ENCODE assay signal across 15 cellular contexts in the genomic region with DNA sequence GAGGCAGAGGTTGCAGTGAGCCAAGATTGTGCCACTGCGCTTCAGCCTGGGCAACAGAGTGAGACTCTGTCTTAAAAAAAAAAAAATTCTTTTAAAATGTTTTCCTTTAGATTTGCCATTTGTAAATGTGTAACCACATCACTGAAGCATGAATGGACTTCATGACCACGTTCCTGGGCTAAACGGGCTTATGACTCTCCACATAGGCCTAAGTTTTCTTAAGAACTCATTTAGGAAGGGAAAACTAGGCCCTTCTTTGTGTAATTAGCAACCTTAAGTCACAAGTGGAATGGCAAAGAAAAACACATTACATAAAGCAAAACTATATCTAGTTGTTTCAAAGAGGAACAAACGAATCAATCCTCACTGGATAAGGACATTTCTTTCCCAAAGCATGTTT.
"Had no signal": no experiment of that assay in that cellular context is flagged by ENCODE, and none has a peak within 500 bp of the region (broad histone marks: within the 10 kb centered on the region; RNA-seq: fewer than 3 reads in every experiment).

No MANE protein-coding gene starts in this region.

- H3K36me3 Mint-ChIP-seq: activated naive CD8-positive, alpha-beta T cell treated with anti-CD3 and anti-CD28 coated beads, Interleukin-2, amount 10 ng/mL, durations not matched to agents 7 days and 5 days; stimulated activated effector memory CD8-positive, alpha-beta T cell treated with anti-CD3 and anti-CD28 coated beads, Interleukin-12 subunit alpha, Interleukin-12 subunit beta, amount 100 ng/mL, for 72 hours had no signal

- H3K27me3 ChIP-seq: breast epithelium, gastrocnemius medialis, uterus had no signal

- DNase-seq: activated CD4-positive, alpha-beta T cell treated with anti-CD3 and anti-CD28 coated beads, Interleukin-2, amount 50 U/mL, for 1 hour; activated CD8-positive, alpha-beta memory T cell treated with anti-CD3 and anti-CD28 coated beads for 24 hours; activated gamma-delta T cell treated with Interleukin-2 at 50 U/mL for 16 hours; activated naive CD8-positive, alpha-beta T cell treated with anti-CD3 and anti-CD28 coated beads, Interleukin-2, amount 10 ng/mL, durations not matched to agents 7 days and 5 days; anterior cingulate cortex; gastrocnemius medialis; left ventricle myocardium superior; mesendoderm; psoas muscle; stimulated activated CD4-positive, alpha-beta T cell treated with anti-CD3 and anti-CD28 coated beads, Interleukin-2, amount 100 ng/mL, for 24 hours; uterus had no signal

- H3K27ac Mint-ChIP-seq: activated naive CD8-positive, alpha-beta T cell treated with anti-CD3 and anti-CD28 coated beads, Interleukin-2, amount 10 ng/mL, durations not matched to agents 7 days and 5 days; stimulated activated effector memory CD8-positive, alpha-beta T cell treated with anti-CD3 and anti-CD28 coated beads, Interleukin-12 subunit alpha, Interleukin-12 subunit beta, amount 100 ng/mL, for 72 hours had no signal

- H3K36me3 ChIP-seq: breast epithelium, gastrocnemius medialis, uterus had no signal

- ATAC-seq: gastrocnemius medialis; left ventricle myocardium superior; psoas muscle; sciatic nerve; stimulated activated effector memory CD8-positive, alpha-beta T cell treated with anti-CD3 and anti-CD28 coated beads, Interleukin-12 subunit alpha, Interleukin-12 subunit beta, amount 100 ng/mL, for 72 hours had no signal

- H3K4me1 Mint-ChIP-seq: activated naive CD8-positive, alpha-beta T cell treated with anti-CD3 and anti-CD28 coated beads, Interleukin-2, amount 10 ng/mL, durations not matched to agents 7 days and 5 days; stimulated activated effector memory CD8-positive, alpha-beta T cell treated with anti-CD3 and anti-CD28 coated beads, Interleukin-12 subunit alpha, Interleukin-12 subunit beta, amount 100 ng/mL, for 72 hours had no signal

- H3K9me3 Mint-ChIP-seq: activated naive CD8-positive, alpha-beta T cell treated with anti-CD3 and anti-CD28 coated beads, Interleukin-2, amount 10 ng/mL, durations not matched to agents 7 days and 5 days had no signal

- H3K27ac ChIP-seq: breast epithelium, epithelial cell of prostate, gastrocnemius medialis, psoas muscle had no signal

- H3K9me3 ChIP-seq: breast epithelium, gastrocnemius medialis, psoas muscle, uterus had no signal

- H3K4me3 Mint-ChIP-seq: activated naive CD8-positive, alpha-beta T cell treated with anti-CD3 and anti-CD28 coated beads, Interleukin-2, amount 10 ng/mL, durations not matched to agents 7 days and 5 days; stimulated activated effector memory CD8-positive, alpha-beta T cell treated with anti-CD3 and anti-CD28 coated beads, Interleukin-12 subunit alpha, Interleukin-12 subunit beta, amount 100 ng/mL, for 72 hours had no signal

- H3K4me1 ChIP-seq: gastrocnemius medialis, psoas muscle had no signal

- H3K4me3 ChIP-seq: breast epithelium, gastrocnemius medialis, psoas muscle, uterus had no signal

- H3K27me3 Mint-ChIP-seq: activated naive CD8-positive, alpha-beta T cell treated with anti-CD3 and anti-CD28 coated beads, Interleukin-2, amount 10 ng/mL, durations not matched to agents 7 days and 5 days had no signal
